1 cellular context compared by ENCODE assay signal in the genomic region with DNA sequence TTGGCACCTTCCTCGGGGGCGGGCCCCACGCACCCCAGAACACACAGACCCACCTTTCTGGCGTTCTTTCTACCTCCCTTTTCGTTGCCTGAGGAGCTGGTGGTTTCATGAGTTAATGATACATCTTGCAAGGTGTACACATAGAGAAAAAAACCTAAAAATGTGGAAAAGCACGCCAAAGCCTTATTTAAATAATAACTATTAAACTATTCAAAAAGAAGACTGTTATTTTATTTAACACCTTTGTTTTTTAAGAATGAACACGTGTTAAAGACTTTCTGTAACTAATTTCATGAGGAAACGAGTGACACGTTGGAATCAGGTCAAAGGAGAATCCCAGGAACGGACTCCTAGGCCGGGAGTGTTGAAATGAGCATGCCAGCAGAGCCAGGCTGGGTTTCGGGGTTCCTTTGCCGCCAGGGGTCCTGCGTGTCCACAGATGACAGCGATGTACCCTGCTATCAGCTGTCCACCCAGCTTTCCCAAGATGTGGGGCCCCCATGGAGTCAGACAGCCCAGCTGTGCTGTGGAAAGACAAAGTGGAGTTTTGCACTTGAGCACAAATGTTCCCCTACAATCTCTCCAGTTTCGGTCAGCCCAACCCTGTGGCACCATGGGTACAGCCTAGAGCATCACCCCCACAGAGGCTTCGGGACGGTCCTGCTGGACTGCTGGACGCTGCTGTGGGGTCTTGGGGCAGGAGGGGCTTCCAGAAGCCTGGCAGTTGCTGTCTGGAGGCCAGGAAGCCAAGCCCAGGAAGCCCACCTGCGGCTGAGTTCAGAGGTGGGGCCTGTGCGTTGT.
A peak's percentile ranks its signal among the peaks of the same experiment; 100 is the strongest.
TF ChIP-seq lines count a peak whose summit lies in the region.

No MANE protein-coding gene starts in this region.

TF ChIP-seq in HepG2, 621 proteins besides CTCF, POLR2A, EP300 and RAD21 (continued from another document and continues in another):
- TF ChIP-seq PREB (CRISPR knock-in tag; IDR thresholded peaks at IDR 0.05) (0 out of 2 replicates have a peak, but pooled peaks have one; percentile 92), ZNF788 (CRISPR knock-in tag; IDR thresholded peaks at IDR 0.05; ENCODE audit: borderline replicate concordance) (peak; percentile 76; the same call in 1 of the 2 replicates), TARDBP (CRISPR knock-in tag; IDR thresholded peaks at IDR 0.05) (peak; percentile 73), SIN3A (IDR thresholded peaks at IDR 0.05; ENCODE audit: borderline replicate concordance, low read depth, low read length) (peak; percentile 76; the same call in 1 of the 2 replicates), RAD51 (IDR thresholded peaks at IDR 0.05; ENCODE audit: borderline replicate concordance) (no peak), KMT2B (CRISPR knock-in tag; IDR thresholded peaks at IDR 0.05) (no peak), ZSCAN31 (CRISPR knock-in tag; IDR thresholded peaks at IDR 0.05; ENCODE audit: low read depth) (peak; percentile 81), ZBTB39 (CRISPR knock-in tag; IDR thresholded peaks at IDR 0.05) (no peak), ZFYVE20 (CRISPR knock-in tag; IDR thresholded peaks at IDR 0.05; ENCODE audit: borderline replicate concordance, low read depth) (no peak), ZSCAN22 (CRISPR knock-in tag; IDR thresholded peaks at IDR 0.05) (no peak), MEF2D (CRISPR knock-in tag; IDR thresholded peaks at IDR 0.05) (peak; percentile 35; the same call in 1 of the 2 replicates), SETDB1 (CRISPR knock-in tag; IDR thresholded peaks at IDR 0.05; ENCODE audit: borderline replicate concordance) (no peak), ZFP36 (IDR thresholded peaks at IDR 0.05; ENCODE audit: borderline replicate concordance, low read depth, low read length, partially characterized antibody) (no peak), HHEX (CRISPR knock-in tag; IDR thresholded peaks at IDR 0.05) (no peak), HNRNPUL1 (IDR thresholded peaks at IDR 0.05; ENCODE audit: low read depth, low read length) (no peak), ZNF101 (CRISPR knock-in tag; IDR thresholded peaks at IDR 0.05; ENCODE audit: borderline replicate concordance, low read depth) (0 out of 2 replicates have a peak, but pooled peaks have one; percentile 28), HMGXB3 (CRISPR knock-in tag; IDR thresholded peaks at IDR 0.05; ENCODE audit: borderline replicate concordance) (peak; percentile 21; the same call in 1 of the 2 replicates), ZNF232 (CRISPR knock-in tag; IDR thresholded peaks at IDR 0.05; ENCODE audit: borderline replicate concordance) (peak; percentile 84), ZNF17 (CRISPR knock-in tag; IDR thresholded peaks at IDR 0.05) (no peak), SIX4 (CRISPR knock-in tag; IDR thresholded peaks at IDR 0.05) (no peak; the same call in 1 of the 2 replicates), ZNF33B (CRISPR knock-in tag; IDR thresholded peaks at IDR 0.05) (peak; percentile 79; the same call in 1 of the 2 replicates), STAT5B (CRISPR knock-in tag; IDR thresholded peaks at IDR 0.05) (no peak), KLF6 (CRISPR knock-in tag; IDR thresholded peaks at IDR 0.05) (no peak), ETV5 (CRISPR knock-in tag; IDR thresholded peaks at IDR 0.05; ENCODE audit: borderline replicate concordance) (0 out of 2 replicates have a peak, but pooled peaks have one; percentile 23), TCF12 (IDR thresholded peaks at IDR 0.05) (no peak), TCF12 (CRISPR knock-in tag; IDR thresholded peaks at IDR 0.05) (no peak), PRPF4 (IDR thresholded peaks at IDR 0.05; ENCODE audit: low read depth, low read length, poor library complexity, severe bottlenecking) (no peak), SKI (IDR thresholded peaks at IDR 0.05; ENCODE audit: partially characterized antibody) (no peak), ZNF30 (CRISPR knock-in tag; IDR thresholded peaks at IDR 0.05) (no peak), NCOA2 (CRISPR knock-in tag; IDR thresholded peaks at IDR 0.05) (no peak), POLR2AphosphoS5 (IDR thresholded peaks at IDR 0.05; ENCODE audit: low read depth, low read length) (peak; percentile 62), THAP8 (CRISPR knock-in tag; IDR thresholded peaks at IDR 0.05; ENCODE audit: borderline replicate concordance) (no peak), RELA (CRISPR knock-in tag; IDR thresholded peaks at IDR 0.05) (no peak), ZNF598 (CRISPR knock-in tag; IDR thresholded peaks at IDR 0.05; ENCODE audit: borderline replicate concordance) (peak; percentile 79; the same call in 1 of the 2 replicates), ZMAT5 (CRISPR knock-in tag; IDR thresholded peaks at IDR 0.05; ENCODE audit: borderline replicate concordance, low read depth) (no peak), ZNF782 (CRISPR knock-in tag; IDR thresholded peaks at IDR 0.05; ENCODE audit: borderline replicate concordance) (no peak), KLF9 (CRISPR knock-in tag; IDR thresholded peaks at IDR 0.05; ENCODE audit: low read depth) (no peak), MIER2 (CRISPR knock-in tag; IDR thresholded peaks at IDR 0.05) (0 out of 2 replicates have a peak, but pooled peaks have one; percentile 22), FOSL1 (CRISPR knock-in tag; IDR thresholded peaks at IDR 0.05; ENCODE audit: borderline replicate concordance) (no peak), ZNF460 (CRISPR knock-in tag; IDR thresholded peaks at IDR 0.05; ENCODE audit: borderline replicate concordance) (no peak), ZNF564 (CRISPR knock-in tag; IDR thresholded peaks at IDR 0.05) (no peak), MXD4 (CRISPR knock-in tag; IDR thresholded peaks at IDR 0.05) (no peak; the same call in 1 of the 2 replicates), NCOA1 (CRISPR knock-in tag; IDR thresholded peaks at IDR 0.05) (no peak), ZNF703 (CRISPR knock-in tag; IDR thresholded peaks at IDR 0.05; ENCODE audit: borderline replicate concordance) (no peak), PHF21A (CRISPR knock-in tag; IDR thresholded peaks at IDR 0.05) (no peak), ATRX (CRISPR knock-in tag; IDR thresholded peaks at IDR 0.05; ENCODE audit: borderline replicate concordance) (no peak), RXRA (CRISPR knock-in tag; IDR thresholded peaks at IDR 0.05) (no peak; the same call in 1 of the 2 replicates)
- TF ChIP-seq, protein P1, sequence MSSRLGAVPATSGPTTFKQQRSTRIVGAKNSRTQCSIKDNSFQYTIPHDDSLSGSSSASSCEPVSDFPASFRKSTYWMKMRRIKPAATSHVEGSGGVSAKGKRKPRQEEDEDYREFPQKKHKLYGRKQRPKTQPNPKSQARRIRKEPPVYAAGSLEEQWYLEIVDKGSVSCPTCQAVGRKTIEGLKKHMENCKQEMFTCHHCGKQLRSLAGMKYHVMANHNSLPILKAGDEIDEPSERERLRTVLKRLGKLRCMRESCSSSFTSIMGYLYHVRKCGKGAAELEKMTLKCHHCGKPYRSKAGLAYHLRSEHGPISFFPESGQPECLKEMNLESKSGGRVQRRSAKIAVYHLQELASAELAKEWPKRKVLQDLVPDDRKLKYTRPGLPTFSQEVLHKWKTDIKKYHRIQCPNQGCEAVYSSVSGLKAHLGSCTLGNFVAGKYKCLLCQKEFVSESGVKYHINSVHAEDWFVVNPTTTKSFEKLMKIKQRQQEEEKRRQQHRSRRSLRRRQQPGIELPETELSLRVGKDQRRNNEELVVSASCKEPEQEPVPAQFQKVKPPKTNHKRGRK (CRISPR knock-in tag; IDR thresholded peaks at IDR 0.05) = no peak
- TF ChIP-seq, protein P2, sequence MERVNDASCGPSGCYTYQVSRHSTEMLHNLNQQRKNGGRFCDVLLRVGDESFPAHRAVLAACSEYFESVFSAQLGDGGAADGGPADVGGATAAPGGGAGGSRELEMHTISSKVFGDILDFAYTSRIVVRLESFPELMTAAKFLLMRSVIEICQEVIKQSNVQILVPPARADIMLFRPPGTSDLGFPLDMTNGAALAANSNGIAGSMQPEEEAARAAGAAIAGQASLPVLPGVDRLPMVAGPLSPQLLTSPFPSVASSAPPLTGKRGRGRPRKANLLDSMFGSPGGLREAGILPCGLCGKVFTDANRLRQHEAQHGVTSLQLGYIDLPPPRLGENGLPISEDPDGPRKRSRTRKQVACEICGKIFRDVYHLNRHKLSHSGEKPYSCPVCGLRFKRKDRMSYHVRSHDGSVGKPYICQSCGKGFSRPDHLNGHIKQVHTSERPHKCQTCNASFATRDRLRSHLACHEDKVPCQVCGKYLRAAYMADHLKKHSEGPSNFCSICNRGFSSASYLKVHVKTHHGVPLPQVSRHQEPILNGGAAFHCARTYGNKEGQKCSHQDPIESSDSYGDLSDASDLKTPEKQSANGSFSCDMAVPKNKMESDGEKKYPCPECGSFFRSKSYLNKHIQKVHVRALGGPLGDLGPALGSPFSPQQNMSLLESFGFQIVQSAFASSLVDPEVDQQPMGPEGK (CRISPR knock-in tag; IDR thresholded peaks at IDR 0.05) = peak; percentile 12; the same call in 1 of the 2 replicates
- TF ChIP-seq, protein P3, sequence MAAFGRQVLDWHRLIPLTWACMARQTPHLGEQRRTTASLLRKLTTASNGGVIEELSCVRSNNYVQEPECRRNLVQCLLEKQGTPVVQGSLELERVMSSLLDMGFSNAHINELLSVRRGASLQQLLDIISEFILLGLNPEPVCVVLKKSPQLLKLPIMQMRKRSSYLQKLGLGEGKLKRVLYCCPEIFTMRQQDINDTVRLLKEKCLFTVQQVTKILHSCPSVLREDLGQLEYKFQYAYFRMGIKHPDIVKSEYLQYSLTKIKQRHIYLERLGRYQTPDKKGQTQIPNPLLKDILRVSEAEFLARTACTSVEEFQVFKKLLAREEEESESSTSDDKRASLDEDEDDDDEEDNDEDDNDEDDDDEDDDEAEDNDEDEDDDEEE (CRISPR knock-in tag; IDR thresholded peaks at IDR 0.05) = no peak
